ENCODE assay signal across 22 cellular contexts in genomic region chr10:11654659-11655058, GRCh38.
"Had no signal": no experiment of that assay in that cellular context is flagged by ENCODE, and none has a peak within 500 bp of the region (broad histone marks: within the 10 kb centered on the region; RNA-seq: fewer than 3 reads in every experiment).

No MANE protein-coding gene starts in this region.

- H3K4me1 ChIP-seq: adrenal gland, ascending aorta had no signal

- H3K27me3 ChIP-seq: adrenal gland, ascending aorta, brain microvascular endothelial cell, esophagus muscularis mucosa, testis, upper lobe of left lung had no signal

- H3K36me3 ChIP-seq: adrenal gland, ascending aorta, brain microvascular endothelial cell, esophagus muscularis mucosa, upper lobe of left lung had no signal

- H3K27ac ChIP-seq: adrenal gland, ascending aorta, brain microvascular endothelial cell, coronary artery, esophagus muscularis mucosa, upper lobe of left lung had no signal

- ATAC-seq: activated CD8-positive, alpha-beta T cell treated with anti-CD3 and anti-CD28 coated beads, Interleukin-2, amount 10 ng/mL, durations not matched to agents 7 days and 5 days; activated T-helper 17 cell treated with anti-CD3 and anti-CD28 coated beads, Interleukin-2, amount 50 U/mL, for 72 hours; mucosa of descending colon had no signal

- H3K9me3 ChIP-seq: adrenal gland, ascending aorta, esophagus muscularis mucosa, mucosa of descending colon, testis, upper lobe of left lung had no signal

- DNase-seq: activated CD4-positive, alpha-beta T cell treated with anti-CD3 and anti-CD28 coated beads for 1 hour; activated CD4-positive, alpha-beta T cell treated with anti-CD3 and anti-CD28 coated beads, Interleukin-2, amount 50 U/mL, for 1 hour; activated CD8-positive, alpha-beta T cell treated with anti-CD3 and anti-CD28 coated beads, Interleukin-2, amount 10 ng/mL, durations not matched to agents 7 days and 5 days; activated naive CD4-positive, alpha-beta T cell; activated T-cell treated with anti-CD3 and anti-CD28 coated beads, Interleukin-2, amount 50 U/mL, for 24 hours; brain microvascular endothelial cell; glutamatergic neuron; hippocampal formation; mucosa of descending colon; nephron progenitor cell; occipital lobe; stimulated activated CD4-positive, alpha-beta T cell treated with anti-CD3 and anti-CD28 coated beads, Interleukin-4, amount 100 ng/mL, for 1 hour; stimulated activated naive CD4-positive, alpha-beta T cell; T-helper 9 cell; upper lobe of left lung had no signal

- H3K4me3 ChIP-seq: adrenal gland, ascending aorta, coronary artery, esophagus muscularis mucosa, mucosa of descending colon, testis, upper lobe of left lung had no signal

- FAIRE-seq: frontal cortex had no signal
